8 cellular contexts compared by ENCODE assay signal in the genomic region with DNA sequence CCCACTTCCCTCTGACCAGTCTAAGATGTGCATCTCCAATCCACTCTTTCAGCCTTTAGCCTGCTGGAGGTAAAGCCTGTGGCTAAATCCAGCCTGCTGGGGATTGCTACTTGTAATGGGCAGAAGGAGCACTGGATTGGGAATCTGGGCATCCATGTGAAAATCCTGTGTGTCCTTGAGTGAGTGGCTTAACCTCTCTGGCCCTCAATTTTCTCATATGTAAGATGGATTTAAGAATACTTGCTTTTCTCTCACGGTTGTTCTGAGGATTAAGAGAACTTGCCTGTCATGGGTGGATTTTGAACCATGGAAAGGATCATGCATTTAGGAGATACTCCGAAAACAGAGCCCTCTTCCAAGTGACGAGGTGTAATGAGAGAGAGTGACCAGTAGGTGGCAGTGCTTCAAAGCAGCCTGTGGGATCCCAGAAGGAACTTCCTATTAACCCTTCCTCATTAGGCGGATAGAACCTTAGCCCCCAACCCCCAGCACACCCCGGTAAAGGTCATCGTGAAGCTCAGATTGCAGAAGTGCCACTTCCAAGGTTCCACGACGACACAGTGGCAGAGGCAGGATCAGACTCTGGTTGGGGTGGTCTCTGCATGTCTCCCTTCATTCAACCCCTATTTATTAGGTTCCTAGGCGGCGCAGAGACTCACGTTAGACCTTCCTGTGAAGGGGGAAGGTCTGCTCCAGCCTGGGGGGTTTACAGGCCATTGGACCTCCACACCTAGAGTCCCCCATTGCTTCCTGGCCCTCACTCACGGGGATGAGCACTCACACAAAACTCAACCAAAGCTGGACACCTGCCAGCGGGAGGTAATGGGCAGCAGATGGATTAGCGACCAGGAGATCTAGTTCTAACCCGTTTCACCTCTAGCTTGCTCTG.
A peak's percentile ranks its signal among the peaks of the same experiment; 100 is the strongest.
DNase-seq lines count a peak whose midpoint lies in the region; ATAC-seq and TF ChIP-seq lines count a peak whose summit lies in the region.

No MANE protein-coding gene starts in this region.

- ATAC-seq in naive thymus-derived CD8-positive, alpha-beta T cell = no peak
- ATAC-seq in thoracic aorta (ENCODE audit: insufficient number of reproducible peaks, low FRiP score, low read depth) = peak; percentile 27
- ATAC-seq in GM18870 (IDR thresholded peaks at IDR 0.05; ENCODE audit: unreplicated experiment) = no peak

- H3K36me3 Mint-ChIP-seq in activated CD4-positive, alpha-beta memory T cell treated with anti-CD3 and anti-CD28 coated beads for 36 hours = no peaks in the 10 kb centered on the region
- H3K36me3 Mint-ChIP-seq in naive thymus-derived CD8-positive, alpha-beta T cell = no peaks in the 10 kb centered on the region

- POLR2A ChIA-PET in activated CD4-positive, alpha-beta memory T cell treated with anti-CD3 and anti-CD28 coated beads for 36 hours (lab: Charles Lee) = no interaction called here
- POLR2A ChIA-PET in naive thymus-derived CD8-positive, alpha-beta T cell (lab: Charles Lee) = no interaction called here

- H3K27me3 ChIP-seq in thoracic aorta (replicated peaks; ENCODE audit: insufficient read depth) = no peaks in the 10 kb centered on the region

- peak overlapping the region; percentile 61 for H3K4me3 ChIP-seq in thoracic aorta

- H3K9me3 Mint-ChIP-seq in activated CD4-positive, alpha-beta memory T cell treated with anti-CD3 and anti-CD28 coated beads for 36 hours = no peaks in the 10 kb centered on the region
- no peaks in the 10 kb centered on the region for H3K9me3 Mint-ChIP-seq in naive thymus-derived CD8-positive, alpha-beta T cell

- intact Hi-C loops in activated CD4-positive, alpha-beta memory T cell treated with anti-CD3 and anti-CD28 coated beads for 36 hours (cut with micrococcal nuclease) = loop anchor here (1.0 kb wide), 2 partner anchors 69 to 156 kb away; a partner anchor contains a TSS

- CTCF ChIA-PET in activated CD4-positive, alpha-beta memory T cell treated with anti-CD3 and anti-CD28 coated beads for 36 hours (lab: Charles Lee) = interaction anchor here (0.9 to 3.0 kb wide), 10 partner anchors 9 to 156 kb away, joined by 3 to 20 read pairs (median 4); a partner anchor contains a TSS

- H3K27me3 Mint-ChIP-seq in activated CD4-positive, alpha-beta memory T cell treated with anti-CD3 and anti-CD28 coated beads for 36 hours = peaks cover 14% of the 10 kb centered on the region
- peaks cover 3 to 16% (median 5%) of the 10 kb centered on the region in 5 donors for H3K27me3 Mint-ChIP-seq in naive thymus-derived CD8-positive, alpha-beta T cell

- no peaks in the 10 kb centered on the region for H3K4me1 Mint-ChIP-seq in activated CD4-positive, alpha-beta memory T cell treated with anti-CD3 and anti-CD28 coated beads for 36 hours (ENCODE audit: low read depth)
- H3K4me1 Mint-ChIP-seq in naive thymus-derived CD8-positive, alpha-beta T cell = peaks cover 0 to 4% (median 1%) of the 10 kb centered on the region in 4 donors

- peaks cover 5 to 21% of the 10 kb centered on the region in 2 donors for H3K4me1 ChIP-seq in thoracic aorta (ENCODE audit: control insufficient read depth in 1 of 2, low read depth in 2 of 2)

- no peak overlapping the region for H3K27ac ChIP-seq in thoracic aorta

- H3K9me3 ChIP-seq in thoracic aorta = no peaks in the 10 kb centered on the region

- H3K36me3 ChIP-seq in thoracic aorta = no peaks in the 10 kb centered on the region

- peak; percentile 93 for TF ChIP-seq CTCF in thoracic aorta (IDR thresholded peaks at IDR 0.05)

- H3K27ac Mint-ChIP-seq in activated CD4-positive, alpha-beta memory T cell treated with anti-CD3 and anti-CD28 coated beads for 36 hours = no peak overlapping the region
- no peak overlapping the region for H3K27ac Mint-ChIP-seq in naive thymus-derived CD8-positive, alpha-beta T cell

- H3K4me3 Mint-ChIP-seq in activated CD4-positive, alpha-beta memory T cell treated with anti-CD3 and anti-CD28 coated beads for 36 hours = no peak overlapping the region
- peak overlapping the region in 1 of 10 donors; percentile 23 for H3K4me3 Mint-ChIP-seq in naive thymus-derived CD8-positive, alpha-beta T cell

- DNase-seq in Ammon's horn (ENCODE audit: low spot score) = peak; percentile 72
- DNase-seq in GM19240 (ENCODE audit: insufficient read length, low spot score) = peak; percentile 37
- DNase-seq in NCI-H2171 treated with DMSO at 0.1 percent for 48 hours (lab: John Stamatoyannopoulos, UW) = peak; percentile 59
- peak; percentile 49 for DNase-seq in activated CD4-positive, alpha-beta memory T cell treated with anti-CD3 and anti-CD28 coated beads for 36 hours
- peak; percentile 51 for DNase-seq in fibroblast of gingiva (ENCODE audit: low read depth)
- DNase-seq in naive thymus-derived CD8-positive, alpha-beta T cell = peak in 7 of 10 donors; percentile 6 to 33 (median 26)
- no peak for DNase-seq in thoracic aorta (ENCODE audit: low spot score)
